10 cellular contexts compared by ENCODE assay signal in the genomic region with DNA sequence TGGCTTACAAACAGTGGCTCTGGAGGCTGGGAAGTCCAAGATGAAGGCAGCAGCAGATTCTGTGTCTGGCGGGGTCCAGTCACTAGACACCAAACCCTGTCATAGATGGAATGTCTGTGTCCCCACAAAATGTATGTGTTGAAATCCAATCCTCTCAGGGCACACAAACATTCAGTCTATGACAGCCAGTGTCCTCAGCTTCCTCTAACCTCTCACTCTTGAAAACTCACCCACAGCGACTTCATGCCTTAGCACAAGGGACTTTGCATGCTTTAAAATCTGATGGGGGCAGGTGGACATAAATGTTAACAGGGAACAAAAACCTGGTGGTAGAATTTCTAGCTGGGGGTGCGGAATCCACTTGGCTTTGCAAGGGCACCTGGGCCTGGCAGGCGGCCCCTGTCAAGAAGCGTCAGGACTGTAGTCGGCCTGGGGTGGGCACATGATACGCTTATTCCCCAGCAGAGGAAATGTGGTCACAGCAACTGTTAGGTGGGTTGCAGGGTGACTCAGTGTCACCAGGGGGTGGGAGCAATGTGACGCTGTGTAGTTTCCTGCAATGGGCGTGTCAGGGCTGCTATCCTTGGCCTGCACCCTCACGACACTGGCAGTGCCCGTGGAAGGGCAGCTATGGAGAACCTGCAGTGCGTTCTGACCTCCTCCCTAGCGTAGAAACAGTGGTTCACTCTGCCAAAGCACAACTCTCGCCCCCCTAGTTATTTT. TPM values are rescaled to one million over a fixed set of nuclear protein-coding genes. Genes with fewer than 3 reads are reported as not detected.
DNase-seq lines count a peak whose midpoint lies in the region; ATAC-seq, FAIRE-seq and TF ChIP-seq lines count a peak whose summit lies in the region.
"Had no signal": no experiment of that assay in that cellular context is flagged by ENCODE, and none has a peak within 500 bp of the region (broad histone marks: within the 10 kb centered on the region; RNA-seq: fewer than 3 reads in every experiment).

No MANE protein-coding gene starts in this region.

- WGBS in H1 (ENCODE audit: extremely low coverage in 1 of 2, insufficient coverage in 1 of 2, insufficient read length in 1 of 2, insufficient replicate concordance in 2 of 2, low coverage in 1 of 2, low lambda C conversion rate in 2 of 2, missing lambda C conversion rate in 1 of 2), 2 experiments: 91% methylated on average over 12 of the region's 14 CpGs; no CpG with 5 or more reads in 1 of the 2 experiments

- FAIRE-seq in H1 (lab: Jason Lieb, UNC): no peak

- peaks cover 48% of the 10 kb centered on the region for H3K4me1 Mint-ChIP-seq in activated CD4-positive, alpha-beta T cell treated with anti-CD3 and anti-CD28 coated beads, Interleukin-2, amount 10 ng/mL, durations not matched to agents 24 days and 14 days

- no peaks in the 10 kb centered on the region for H3K9me3 Mint-ChIP-seq in activated CD4-positive, alpha-beta T cell treated with anti-CD3 and anti-CD28 coated beads, Interleukin-2, amount 10 ng/mL, durations not matched to agents 24 days and 14 days

- H3K4me1 ChIP-seq in H1 (replicated peaks in 1 of 4; ENCODE audit: control insufficient read depth in 3 of 4, insufficient read depth in 4 of 4, low read length in 3 of 4): no peaks in the 10 kb centered on the region

- H3K4me3 ChIP-seq in H1 (ENCODE audit: extremely low read depth in 1 of 4, insufficient read depth in 2 of 4, low read depth in 3 of 4, low read length in 4 of 4): no peak overlapping the region
- H3K4me3 ChIP-seq in brain microvascular endothelial cell (ENCODE audit: low read depth, low read length): no peak overlapping the region

- CTCF ChIA-PET in H1 (lab: Charles Lee; ENCODE audit: partially characterized antibody): no interaction called here

- peak; percentile 59 for ATAC-seq in GM21381 (IDR thresholded peaks at IDR 0.05; ENCODE audit: unreplicated experiment)
- ATAC-seq in HG02623 (IDR thresholded peaks at IDR 0.05; ENCODE audit: unreplicated experiment): no peak
- no peak for ATAC-seq in GM18870 (IDR thresholded peaks at IDR 0.05; ENCODE audit: unreplicated experiment)
- ATAC-seq in HG02970 (IDR thresholded peaks at IDR 0.05; ENCODE audit: low FRiP score, unreplicated experiment): no peak
- ATAC-seq: PC-3 had no signal

- no peaks in the 10 kb centered on the region for H3K27me3 ChIP-seq in H1 (replicated peaks in 1 of 4; ENCODE audit: control insufficient read depth in 3 of 4, extremely low read depth in 1 of 4, insufficient read depth in 3 of 4, low read length in 3 of 4)
- H3K27me3 ChIP-seq in brain microvascular endothelial cell (replicated peaks): no peaks in the 10 kb centered on the region

- H3K9ac ChIP-seq in H1 (replicated peaks in 1 of 4; ENCODE audit: extremely low read depth in 1 of 4, low read depth in 3 of 4, low read length in 3 of 4): no peak overlapping the region

- H3K27me3 Mint-ChIP-seq in activated CD4-positive, alpha-beta T cell treated with anti-CD3 and anti-CD28 coated beads, Interleukin-2, amount 10 ng/mL, durations not matched to agents 24 days and 14 days: peaks cover 10% of the 10 kb centered on the region

- no peak for TF ChIP-seq RAD21 in H1 (IDR thresholded peaks at IDR 0.05 in 1 of 2, conservative IDR thresholded peaks at IDR 0.05 in 1 of 2; ENCODE audit: low read depth in 2 of 2, low read length in 2 of 2)

- H3K4me3 Mint-ChIP-seq in activated CD4-positive, alpha-beta T cell treated with anti-CD3 and anti-CD28 coated beads, Interleukin-2, amount 10 ng/mL, durations not matched to agents 24 days and 14 days: peak overlapping the region; percentile 41

- H3K4me2 ChIP-seq in H1 (ENCODE audit: insufficient read depth in 1 of 2, low read depth in 2 of 2, low read length in 2 of 2): no peak overlapping the region

- H4K5ac ChIP-seq in H1 (ENCODE audit: insufficient read length, low read depth, low read length): no peak overlapping the region

- no peaks in the 10 kb centered on the region for H4K20me1 ChIP-seq in H1 (replicated peaks in 1 of 2; ENCODE audit: control insufficient read depth in 1 of 2, insufficient read depth in 2 of 2, low read length in 2 of 2)

- H2BK120ac ChIP-seq in H1 (replicated peaks; ENCODE audit: low read depth, low read length): no peak overlapping the region

- peak; percentile 68 for DNase-seq in activated CD4-positive, alpha-beta T cell treated with anti-CD3 and anti-CD28 coated beads, Interleukin-2, amount 10 ng/mL, durations not matched to agents 24 days and 14 days
- DNase-seq in H1 (ENCODE audit: low read depth in 1 of 2, low spot score in 2 of 2) (no peak), brain microvascular endothelial cell (no peak)
- peak; percentile 62 to 71 for DNase-seq in stimulated activated CD8-positive, alpha-beta memory T cell treated with anti-CD3 and anti-CD28 coated beads, Interleukin-2, amount 100 ng/mL, for 48 hours (ENCODE audit: low read depth in 2 of 2)
- DNase-seq: islet precursor cell, PC-3 had no signal

- no peak overlapping the region for H4K91ac ChIP-seq in H1 (replicated peaks; ENCODE audit: insufficient read length, low read length)

- POLR2A ChIA-PET in H1 (lab: Charles Lee; ENCODE audit: partially characterized antibody): no interaction called here

- H2BK5ac ChIP-seq in H1 (ENCODE audit: low read depth, low read length): no peak overlapping the region

- TF ChIP-seq CTCF in H1 (IDR thresholded peaks at IDR 0.05; ENCODE audit: control extremely low read depth in 1 of 3, insufficient read depth in 1 of 3, low read depth in 1 of 3, low read length in 3 of 3) (no peak), brain microvascular endothelial cell (IDR thresholded peaks at IDR 0.05; ENCODE audit: low read depth, low read length, missing control alignments) (no peak)

- in situ Hi-C loops in brain microvascular endothelial cell (cut with HindIII; ENCODE audit: low pct_ligation_motif_present, low sequenced_read_pairs): no loop called here

- no peak overlapping the region for H4K8ac ChIP-seq in H1 (ENCODE audit: extremely low read depth, insufficient read depth, low read length)

- H2BK15ac ChIP-seq in H1 (ENCODE audit: low read length): no peak overlapping the region

- H3K36me3 ChIP-seq in H1 (ENCODE audit: control insufficient read depth in 2 of 4, insufficient read depth in 4 of 4, low read length in 3 of 4) (no peaks in the 10 kb centered on the region), brain microvascular endothelial cell (replicated peaks) (no peaks in the 10 kb centered on the region)

- H3K18ac ChIP-seq in H1 (ENCODE audit: extremely low read depth, low read length): no peak overlapping the region

- peak overlapping the region; percentile 87 for H3K27ac Mint-ChIP-seq in activated CD4-positive, alpha-beta T cell treated with anti-CD3 and anti-CD28 coated beads, Interleukin-2, amount 10 ng/mL, durations not matched to agents 24 days and 14 days

- no peaks in the 10 kb centered on the region for H3K23me2 ChIP-seq in H1 (ENCODE audit: low read depth, low read length)

- H3K9me3 ChIP-seq in H1 (ENCODE audit: insufficient read depth in 2 of 2, low read depth in 1 of 2, low read length in 1 of 2): no peaks in the 10 kb centered on the region

- H3K23ac ChIP-seq in H1 (ENCODE audit: insufficient read length): no peak overlapping the region

- no peak overlapping the region for H2BK20ac ChIP-seq in H1 (ENCODE audit: low read length)

- no peak overlapping the region for H3K14ac ChIP-seq in H1 (ENCODE audit: insufficient read length)

- peaks cover 2% of the 10 kb centered on the region for H3K36me3 Mint-ChIP-seq in activated CD4-positive, alpha-beta T cell treated with anti-CD3 and anti-CD28 coated beads, Interleukin-2, amount 10 ng/mL, durations not matched to agents 24 days and 14 days (ENCODE audit: low read depth)

- TF ChIP-seq EP300 in H1 (IDR thresholded peaks at IDR 0.05; ENCODE audit: borderline replicate concordance in 1 of 2, low read depth in 2 of 2, low read length in 2 of 2): no peak

- 0 out of 2 replicates have a peak overlapping the region, but pooled peaks have one; percentile 65 for H2AK5ac ChIP-seq in H1 (ENCODE audit: low read depth, low read length)

- intact Hi-C loops in activated CD4-positive, alpha-beta T cell treated with anti-CD3 and anti-CD28 coated beads, Interleukin-2, amount 10 ng/mL, durations not matched to agents 24 days and 14 days (cut with micrococcal nuclease): no loop called here

- H3K79me2 ChIP-seq in H1 (ENCODE audit: control insufficient read depth in 1 of 2, insufficient read depth in 2 of 2, low read length in 2 of 2): no peaks in the 10 kb centered on the region

- H3K27ac ChIP-seq in H1 (ENCODE audit: low read depth, low read length): no peak overlapping the region
- H3K27ac ChIP-seq in brain microvascular endothelial cell: no peak overlapping the region

- TF ChIP-seq POLR2A in H1 (IDR thresholded peaks at IDR 0.05; ENCODE audit: control extremely low read depth in 1 of 2, low read depth in 2 of 2, low read length in 2 of 2): no peak

- no peaks in the 10 kb centered on the region for H3K79me1 ChIP-seq in H1 (ENCODE audit: low read depth, low read length)

- no peak overlapping the region for H3K56ac ChIP-seq in H1 (replicated peaks; ENCODE audit: insufficient read length, low read depth, low read length)

- H3K4ac ChIP-seq in H1 (replicated peaks; ENCODE audit: insufficient read length, low read depth, low read length): no peak overlapping the region

- no peak overlapping the region for H2BK12ac ChIP-seq in H1 (ENCODE audit: low read depth, low read length)

- no peak overlapping the region for H2AFZ ChIP-seq in H1 (ENCODE audit: low read length)

TF ChIP-seq in H1, 55 proteins besides CTCF, POLR2A, EP300 and RAD21:
- TF ChIP-seq MAFK (IDR thresholded peaks at IDR 0.05; ENCODE audit: low read depth, low read length) (no peak), PHF8 (conservative IDR thresholded peaks at IDR 0.05; ENCODE audit: low read depth, low read length) (no peak), EZH2 (IDR thresholded peaks at IDR 0.05; ENCODE audit: low read depth, low read length, severe bottlenecking) (no peak), BRCA1 (IDR thresholded peaks at IDR 0.05; ENCODE audit: low read depth, low read length) (no peak), BCL11A (IDR thresholded peaks at IDR 0.05; ENCODE audit: low read depth in 2 of 2, low read length in 2 of 2) (no peak)

RNA-seq across cellular contexts. Expression of a gene that starts 17.7 kb away (rescaled TPM):
- total RNA-seq in activated CD4-positive, alpha-beta T cell treated with anti-CD3 and anti-CD28 coated beads, Interleukin-2, amount 10 ng/mL, durations not matched to agents 24 days and 14 days: 21.5 and 21.6 TPM in 2 replicates
- total RNA-seq in H1 (2021; fragmentation: NEBNext Ultra II Directional; extraction: Animal tissue kit (Norgen Biotek cat#: 25700)): 1.5 and 1.9 TPM in 2 replicates
- polyA plus RNA-seq in H1 (2011; rRNA removed): 0.59 and 0.78 TPM in 2 replicates
- polyA plus RNA-seq in H1 (2011; cell fraction: cytosol; rRNA removed): 0.40 TPM
- 1.1 TPM for polyA plus RNA-seq in H1 (2011; cell fraction: nucleus; rRNA removed)
- polyA plus RNA-seq in H1 (2012, experiment 1 of 2): 1.1 to 2.2 TPM (median 1.5 TPM) in 4 replicates
- 1.4 TPM for polyA plus RNA-seq in H1 (2012, experiment 2 of 2)
- polyA plus RNA-seq in H1 (2013, experiment 1 of 2): 1.7 TPM
- 1.4 TPM for polyA plus RNA-seq in H1 (2013, experiment 2 of 2)
- polyA minus RNA-seq in H1 (2011; rRNA and poly(A)+ RNA removed): 1.3 and 1.4 TPM in 2 replicates
- polyA minus RNA-seq in H1 (2011; cell fraction: cytosol; rRNA and poly(A)+ RNA removed): 1.1 TPM
- 3.5 TPM for polyA minus RNA-seq in H1 (2011; cell fraction: nucleus; rRNA and poly(A)+ RNA removed)

Comparison
In these comparisons a context has a peak if more than half of its experiments do, and no peak if none do; other contexts are left out.
1. DNase-seq: peak in activated CD4-positive, alpha-beta T cell treated with anti-CD3 and anti-CD28 coated beads, Interleukin-2, amount 10 ng/mL, durations not matched to agents 24 days and 14 days (single experiment) and stimulated activated CD8-positive, alpha-beta memory T cell treated with anti-CD3 and anti-CD28 coated beads, Interleukin-2, amount 100 ng/mL, for 48 hours (2 of 2); none in H1 (0 of 2) and brain microvascular endothelial cell (single experiment).